In the genomic region with DNA sequence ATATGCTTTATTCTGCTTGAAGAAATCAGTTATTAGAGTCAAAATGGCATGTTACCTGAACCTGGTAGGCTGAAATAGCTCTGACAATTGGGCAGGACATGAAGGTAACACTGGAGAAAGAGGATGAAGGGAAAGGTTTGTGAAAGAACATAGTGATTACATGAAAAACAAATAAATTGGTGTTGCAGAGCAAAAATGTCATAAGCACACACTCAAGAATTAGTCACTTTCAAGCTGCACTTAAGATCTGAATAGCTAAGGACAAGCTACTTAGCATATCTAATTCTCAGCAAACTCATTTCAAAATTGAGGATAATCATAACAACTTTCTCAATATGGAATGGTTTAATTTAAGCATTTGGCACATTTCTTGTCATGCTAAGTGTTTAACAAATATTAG, we compare ENCODE assay signal across 24 cellular contexts.
"Had no signal": no experiment of that assay in that cellular context is flagged by ENCODE, and none has a peak within 500 bp of the region (broad histone marks: within the 10 kb centered on the region; RNA-seq: fewer than 3 reads in every experiment).

No MANE protein-coding gene starts in this region.

- H3K4me1 Mint-ChIP-seq: immature natural killer cell, naive B cell had no signal

- H3K9me3 ChIP-seq: esophagus muscularis mucosa, gastroesophageal sphincter had no signal

- DNase-seq: dermis blood vessel endothelial cell; dorsolateral prefrontal cortex; effector CD4-positive, alpha-beta T cell; effector memory CD4-positive, alpha-beta T cell; foreskin keratinocyte; heart left ventricle; hypothalamus; immature natural killer cell; islet precursor cell; kidney; kidney glomerular epithelial cell; left colon; left ventricle myocardium superior; mesenchymal stem cell; mucosa of descending colon; naive B cell had no signal

- H3K27me3 ChIP-seq: dorsolateral prefrontal cortex, esophagus muscularis mucosa, foreskin keratinocyte, gastroesophageal sphincter, heart left ventricle, hepatocyte had no signal

- H3K79me2 ChIP-seq: hepatocyte had no signal

- H3K36me3 Mint-ChIP-seq: mesothelial cell of epicardium, naive B cell had no signal

- H3K27ac ChIP-seq: coronary artery, dorsolateral prefrontal cortex, esophagus muscularis mucosa, foreskin keratinocyte, gastroesophageal sphincter, heart left ventricle, hepatocyte had no signal

- H3K4me1 ChIP-seq: esophagus muscularis mucosa, foreskin keratinocyte, gastroesophageal sphincter, heart left ventricle had no signal

- H3K27me3 Mint-ChIP-seq: naive B cell had no signal

- H3K36me3 ChIP-seq: esophagus muscularis mucosa, gastroesophageal sphincter, heart left ventricle had no signal

- FAIRE-seq: colon, endothelial cell of umbilical vein, kidney had no signal

- H2AFZ ChIP-seq: hepatocyte had no signal

- H3K4me3 Mint-ChIP-seq: immature natural killer cell, mesothelial cell of epicardium, naive B cell had no signal

- H3K27ac Mint-ChIP-seq: immature natural killer cell, mesothelial cell of epicardium, naive B cell had no signal

- H3K4me2 ChIP-seq: hepatocyte had no signal

- H3K4me3 ChIP-seq: coronary artery, dorsolateral prefrontal cortex, esophagus muscularis mucosa, gastroesophageal sphincter, heart left ventricle, hepatocyte, mucosa of descending colon had no signal

- ATAC-seq: foreskin keratinocyte, gastroesophageal sphincter, heart left ventricle, left colon, left lobe of liver, left ventricle myocardium superior, mucosa of descending colon had no signal
